ENCODE assay signal across 1 cellular context in genomic region chr18:58046087-58046793, GRCh38.
TF ChIP-seq lines count a peak whose summit lies in the region.

No MANE protein-coding gene starts in this region.

TF ChIP-seq in HepG2, 621 proteins besides CTCF, POLR2A, EP300 and RAD21 (continued from another document):
- TF ChIP-seq ZNF331 (CRISPR knock-in tag; IDR thresholded peaks at IDR 0.05) (no peak), SIN3A (IDR thresholded peaks at IDR 0.05; ENCODE audit: borderline replicate concordance, low read depth, low read length) (peak; percentile 69), NCOA5 (CRISPR knock-in tag; IDR thresholded peaks at IDR 0.05) (no peak), MXI1 (IDR thresholded peaks at IDR 0.05; ENCODE audit: borderline replicate concordance, low read depth, low read length) (peak; percentile 56; the same call in 1 of the 3 replicates), RBFOX2 (IDR thresholded peaks at IDR 0.05; ENCODE audit: low read depth, low read length) (peak; percentile 68), CBX5 (CRISPR knock-in tag; IDR thresholded peaks at IDR 0.05; ENCODE audit: borderline replicate concordance) (no peak), MED1 (CRISPR knock-in tag; IDR thresholded peaks at IDR 0.05) (peak; percentile 58), SCMH1 (CRISPR knock-in tag; IDR thresholded peaks at IDR 0.05; ENCODE audit: borderline replicate concordance) (no peak), TEAD3 (CRISPR knock-in tag; optimal IDR thresholded peaks at IDR 0.05; ENCODE audit: borderline replicate concordance) (peak; percentile 96), MTF1 (CRISPR knock-in tag; IDR thresholded peaks at IDR 0.05) (no peak), ZBTB43 (CRISPR knock-in tag; conservative IDR thresholded peaks at IDR 0.05) (peak; percentile 97), ATF6 (CRISPR knock-in tag; conservative IDR thresholded peaks at IDR 0.05) (no peak), GATAD2A (CRISPR knock-in tag; IDR thresholded peaks at IDR 0.05) (peak; percentile 38), ZNF605 (CRISPR knock-in tag; IDR thresholded peaks at IDR 0.05) (no peak), SUZ12 (IDR thresholded peaks at IDR 0.05; ENCODE audit: low read depth, low read length) (no peak), FOXA1 (IDR thresholded peaks at IDR 0.05) (no peak), FOXA1 (CRISPR knock-in tag; IDR thresholded peaks at IDR 0.05) (peak; percentile 88), FOXK2 (IDR thresholded peaks at IDR 0.05) (peak; percentile 57; the same call in 1 of the 2 replicates), MIER2 (CRISPR knock-in tag; IDR thresholded peaks at IDR 0.05) (no peak; the same call in 1 of the 2 replicates), TGIF2 (CRISPR knock-in tag; IDR thresholded peaks at IDR 0.05) (peak; percentile 39; the same call in 1 of the 2 replicates), TBX3 (IDR thresholded peaks at IDR 0.05; ENCODE audit: borderline replicate concordance) (0 out of 2 replicates have a peak, but pooled peaks have one; percentile 17), ZNF296 (CRISPR knock-in tag; conservative IDR thresholded peaks at IDR 0.05) (no peak), ZNF639 (CRISPR knock-in tag; conservative IDR thresholded peaks at IDR 0.05) (no peak), SOX5 (CRISPR knock-in tag; IDR thresholded peaks at IDR 0.05; ENCODE audit: borderline replicate concordance) (peak; percentile 25; the same call in 1 of the 2 replicates), ZBTB7A (CRISPR knock-in tag; IDR thresholded peaks at IDR 0.05) (no peak), PAWR (CRISPR knock-in tag; IDR thresholded peaks at IDR 0.05; ENCODE audit: borderline replicate concordance) (no peak), KMT2A (CRISPR knock-in tag; IDR thresholded peaks at IDR 0.05) (no peak)
